ENCODE assay signal across 8 cellular contexts in genomic region chr16:89924298-89924924, GRCh38. TPM values are rescaled to one million over a fixed set of nuclear protein-coding genes. Genes with fewer than 3 reads are reported as not detected.
DNase-seq lines count a peak whose midpoint lies in the region; ATAC-seq, FAIRE-seq and TF ChIP-seq lines count a peak whose summit lies in the region.

No MANE protein-coding gene starts in this region.

- peak overlapping the region in 7 of 8 donors; percentile 59 to 90 (median 68) for H3K4me3 Mint-ChIP-seq in naive B cell

- no peaks in the 10 kb centered on the region for H3K27me3 ChIP-seq in BLaER1
- H3K27me3 ChIP-seq in HAP-1 (ENCODE audit: low read depth): no peaks in the 10 kb centered on the region

- peaks cover 9 to 50% (median 17%) of the 10 kb centered on the region in 3 donors for H3K27me3 Mint-ChIP-seq in naive B cell

- in situ Hi-C loops in HAP-1 (cut with MboI; ENCODE audit: low sequenced_read_pairs): no loop called here

- H3K36me3 ChIP-seq in BLaER1 (peaks cover 20% of the 10 kb centered on the region), HAP-1 (replicated peaks) (no peaks in the 10 kb centered on the region)

- H3K9me3 Mint-ChIP-seq in naive B cell: no peaks in the 10 kb centered on the region

- H3K36me3 Mint-ChIP-seq in naive B cell: no peaks in the 10 kb centered on the region

- DNase-seq in HAP-1 (ENCODE audit: low spot score in 2 of 2) (peak; percentile 57 to 80), RKO (ENCODE audit: low spot score) (peak; percentile 73), choroid plexus epithelial cell (ENCODE audit: low read depth) (peak; percentile 67), naive B cell (peak; percentile 39), HTR-8/SVneo (ENCODE audit: insufficient read length, low spot score) (no peak), GM19239 (ENCODE audit: insufficient read length, low spot score) (no peak)

- H3K9me3 ChIP-seq in BLaER1: no peaks in the 10 kb centered on the region
- no peaks in the 10 kb centered on the region for H3K9me3 ChIP-seq in HAP-1

- H3K4me1 ChIP-seq in BLaER1 (peaks cover 65% of the 10 kb centered on the region), HAP-1 (peaks cover 25% of the 10 kb centered on the region)

- FAIRE-seq in HTR-8/SVneo (lab: Jason Lieb, UNC) (no peak), GM19239 (lab: Jason Lieb, UNC) (no peak)

- peaks cover 73% of the 10 kb centered on the region for H4K20me1 ChIP-seq in BLaER1

- peaks cover 11 to 35% (median 30%) of the 10 kb centered on the region in 3 donors for H3K4me1 Mint-ChIP-seq in naive B cell

- H3K4me3 ChIP-seq in BLaER1 (peak overlapping the region; percentile 86), HAP-1 (peak overlapping the region; percentile 61), choroid plexus epithelial cell (ENCODE audit: low read depth, low read length) (peak overlapping the region; percentile 76)

- peak overlapping the region; percentile 87; the same call in 1 of the 2 replicates for H3K9ac ChIP-seq in BLaER1

- peak overlapping the region in 1 of 6 donors; percentile 60 for H3K27ac Mint-ChIP-seq in naive B cell

- H3K4me2 ChIP-seq in BLaER1: peak overlapping the region; percentile 100

- ATAC-seq in naive B cell (ENCODE audit: low read depth in 2 of 2): peak; percentile 33 to 43
- no peak for ATAC-seq in GM19324 (IDR thresholded peaks at IDR 0.05; ENCODE audit: low FRiP score, unreplicated experiment)

- no peak for TF ChIP-seq CTCF in choroid plexus epithelial cell (conservative IDR thresholded peaks at IDR 0.05; ENCODE audit: low read depth, low read length)

- H3K27ac ChIP-seq in BLaER1: peak overlapping the region; percentile 84; the same call in 1 of the 2 replicates

RNA-seq across cellular contexts. Expression of gene TUBB3, which starts 1.3 kb away (rescaled TPM):
- polyA plus RNA-seq in naive B cell (ENCODE audit: low read depth in 6 of 6): 10 to 100 TPM in 1 of 6 donors, 1 to 10 TPM in 4, under 1 TPM in 1; 0.99 to 12.2 (median 5.0) TPM

RNA-seq across cellular contexts. Expression of gene MC1R, which starts 5.7 kb away (rescaled TPM):
- polyA plus RNA-seq in naive B cell (ENCODE audit: low read depth in 6 of 6): under 1 TPM in 5 of 6 donors, not detected in 1; 0.12 to 0.62 (median 0.48) TPM

RNA-seq across cellular contexts. Expression of gene DEF8, which starts 24.1 kb away (rescaled TPM):
- 100 to 1,000 TPM in 4 of 6 donors, 10 to 100 TPM in 2; 66.9 to 126 (median 105) TPM for polyA plus RNA-seq in naive B cell (ENCODE audit: low read depth in 6 of 6)

RNA-seq across cellular contexts. Expression of gene TCF25, which starts 51.0 kb away (rescaled TPM):
- 100 to 1,000 TPM in 5 of 6 donors, 10 to 100 TPM in 1; 88.4 to 135 (median 108) TPM for polyA plus RNA-seq in naive B cell (ENCODE audit: low read depth in 6 of 6)

Comparison
In these comparisons a context has a peak if more than half of its experiments do, and no peak if none do; other contexts are left out.
1. DNase-seq: peak in HAP-1 (2 of 2), RKO (single experiment), choroid plexus epithelial cell (single experiment) and naive B cell (single experiment); none in HTR-8/SVneo (single experiment) and GM19239 (single experiment).
2. Peak in every context shown above with its lines, with median percentiles within 50 percentile points of each other: H3K4me3 ChIP-seq.